In genomic region chr4:103158760-103159159, GRCh38 we compare ENCODE assay signal across 13 cellular contexts.
"Had no signal": no experiment of that assay in that cellular context is flagged by ENCODE, and none has a peak within 500 bp of the region (broad histone marks: within the 10 kb centered on the region; RNA-seq: fewer than 3 reads in every experiment).

No MANE protein-coding gene starts in this region.

- H3K4me1 Mint-ChIP-seq: brain; neural progenitor cell; stimulated activated naive CD8-positive, alpha-beta T cell treated with anti-CD3 and anti-CD28 coated beads, Interleukin-15, amount 100 ng/mL, for 72 hours had no signal

- H2AFZ ChIP-seq: neural progenitor cell had no signal

- H3K4me3 Mint-ChIP-seq: brain; neural progenitor cell; stimulated activated naive CD8-positive, alpha-beta T cell treated with anti-CD3 and anti-CD28 coated beads, Interleukin-15, amount 100 ng/mL, for 72 hours had no signal

- ATAC-seq: activated naive CD4-positive, alpha-beta T cell treated with anti-CD3 and anti-CD28 coated beads, Interleukin-2, amount 50 U/mL, for 72 hours; left lobe of liver; pancreas; sciatic nerve; stimulated activated naive CD8-positive, alpha-beta T cell treated with anti-CD3 and anti-CD28 coated beads, Interleukin-15, amount 100 ng/mL, for 72 hours; upper lobe of right lung had no signal

- H3K27ac Mint-ChIP-seq: activated naive CD4-positive, alpha-beta T cell treated with anti-CD3 and anti-CD28 coated beads, Interleukin-2, amount 50 U/mL, for 72 hours; brain; neural progenitor cell; stimulated activated naive CD8-positive, alpha-beta T cell treated with anti-CD3 and anti-CD28 coated beads, Interleukin-15, amount 100 ng/mL, for 72 hours had no signal

- H3K27me3 ChIP-seq: neural progenitor cell, pancreas, upper lobe of right lung had no signal

- H3K4me3 ChIP-seq: neural progenitor cell, pancreas, upper lobe of right lung had no signal

- DNase-seq: activated CD4-positive, alpha-beta T cell treated with anti-CD3 and anti-CD28 coated beads, Interleukin-2, amount 50 U/mL, for 1 hour; activated CD4-positive, CD25-positive, alpha-beta regulatory T cell; activated effector memory CD4-positive, alpha-beta T cell treated with Interleukin-2 at 50 U/mL for 16 hours; amygdala; hippocampal formation; pancreas; stimulated activated naive CD8-positive, alpha-beta T cell treated with anti-CD3 and anti-CD28 coated beads, Interleukin-15, amount 100 ng/mL, for 72 hours; upper lobe of right lung had no signal

- H3K4me2 ChIP-seq: neural progenitor cell had no signal

- H3K9ac ChIP-seq: neural progenitor cell had no signal

- H3K27ac ChIP-seq: neural progenitor cell, pancreas, upper lobe of right lung had no signal

- H3K9me3 ChIP-seq: pancreas, upper lobe of right lung had no signal

- H3K4me1 ChIP-seq: neural progenitor cell, pancreas, upper lobe of right lung had no signal

- H3K36me3 ChIP-seq: pancreas, upper lobe of right lung had no signal

- H3K27me3 Mint-ChIP-seq: brain; stimulated activated naive CD8-positive, alpha-beta T cell treated with anti-CD3 and anti-CD28 coated beads, Interleukin-15, amount 100 ng/mL, for 72 hours had no signal

- H3K9me3 Mint-ChIP-seq: activated naive CD4-positive, alpha-beta T cell treated with anti-CD3 and anti-CD28 coated beads, Interleukin-2, amount 50 U/mL, for 72 hours; neural progenitor cell had no signal
